30 cellular contexts compared by ENCODE assay signal in the genomic region with DNA sequence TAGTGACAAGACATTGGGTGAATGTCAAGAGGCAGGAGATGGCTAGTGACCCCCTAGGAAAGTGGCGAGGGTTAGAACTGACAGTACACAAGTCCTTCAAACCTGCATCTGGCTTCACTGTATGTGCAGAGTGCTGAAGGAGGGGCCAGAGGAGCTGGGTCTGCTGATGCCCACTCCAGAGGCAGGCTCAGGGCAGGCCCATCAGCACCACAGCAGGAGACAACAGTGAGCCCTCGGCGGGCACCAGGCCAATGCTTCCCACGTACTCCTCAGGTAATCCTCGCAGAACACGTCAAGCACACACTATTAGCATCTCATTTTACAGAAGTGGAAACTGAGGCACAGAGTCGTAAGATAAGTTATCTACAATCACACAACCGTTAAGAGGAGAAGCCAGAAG.
A peak's percentile ranks its signal among the peaks of the same experiment; 100 is the strongest.
DNase-seq lines count a peak whose midpoint lies in the region; ATAC-seq and TF ChIP-seq lines count a peak whose summit lies in the region.
"Had no signal": no experiment of that assay in that cellular context is flagged by ENCODE, and none has a peak within 500 bp of the region (broad histone marks: within the 10 kb centered on the region; RNA-seq: fewer than 3 reads in every experiment).

No MANE protein-coding gene starts in this region.

- WGBS in lung, 2 donors = 94 to 96% methylated on average over 8 of the region's 8 CpGs

- H3K4me3 Mint-ChIP-seq in activated CD8-positive, alpha-beta memory T cell treated with anti-CD3 and anti-CD28 coated beads, Interleukin-2, amount 10 ng/mL, durations not matched to agents 7 days and 5 days = no peak overlapping the region
- H3K4me3 Mint-ChIP-seq: activated naive CD8-positive, alpha-beta T cell treated with anti-CD3 and anti-CD28 coated beads, Interleukin-2, amount 10 ng/mL, durations not matched to agents 7 days and 5 days; activated T-cell treated with anti-CD3 and anti-CD28 coated beads, Interleukin-2, amount 50 U/mL, for 24 hours; stimulated activated memory B cell treated with anti-CD40 and anti-IgM and Interleukin-4, amounts not matched to agents 10 μg/mL and 1 μg/mL and 100 μg/mL, for 72 hours had no signal

- TF ChIP-seq POLR2A in vagina (IDR thresholded peaks at IDR 0.05) = no peak

- H3K27ac ChIP-seq in lung (ENCODE audit: low read depth in 1 of 2, low read length in 1 of 2) (no peak overlapping the region), vagina (no peak overlapping the region)
- H3K27ac ChIP-seq: ascending aorta, cardiac muscle cell, upper lobe of left lung had no signal

- H3K36me3 ChIP-seq in lung (ENCODE audit: control insufficient read depth in 2 of 2, insufficient read depth in 2 of 2, low read length in 2 of 2) (no peaks in the 10 kb centered on the region), vagina (no peaks in the 10 kb centered on the region)
- H3K36me3 ChIP-seq: ascending aorta, BE2C, cardiac muscle cell, upper lobe of left lung had no signal

- H3K27me3 ChIP-seq in lung (ENCODE audit: control insufficient read depth, insufficient read depth) (no peaks in the 10 kb centered on the region), vagina (no peaks in the 10 kb centered on the region)
- H3K27me3 ChIP-seq: ascending aorta, BE2C, cardiac muscle cell, upper lobe of left lung had no signal

- intact Hi-C loops in cardiac septum (cut with DNase I) = no loop called here
- intact Hi-C loops in Right ventricle myocardium superior (cut with DNase I) = no loop called here
- intact Hi-C loops in vagina (cut with DNase I) = no loop called here

- TF ChIP-seq CTCF in lung (IDR thresholded peaks at IDR 0.05; ENCODE audit: control extremely low read depth, extremely low read depth) (no peak), vagina (IDR thresholded peaks at IDR 0.05) (no peak)

- H3K9me3 Mint-ChIP-seq in activated CD8-positive, alpha-beta memory T cell treated with anti-CD3 and anti-CD28 coated beads, Interleukin-2, amount 10 ng/mL, durations not matched to agents 7 days and 5 days (ENCODE audit: low read depth) = peaks cover 2% of the 10 kb centered on the region
- H3K9me3 Mint-ChIP-seq: activated naive CD8-positive, alpha-beta T cell treated with anti-CD3 and anti-CD28 coated beads, Interleukin-2, amount 10 ng/mL, durations not matched to agents 7 days and 5 days had no signal

- H3K36me3 Mint-ChIP-seq in activated CD8-positive, alpha-beta memory T cell treated with anti-CD3 and anti-CD28 coated beads, Interleukin-2, amount 10 ng/mL, durations not matched to agents 7 days and 5 days = no peaks in the 10 kb centered on the region
- H3K36me3 Mint-ChIP-seq: activated naive CD8-positive, alpha-beta T cell treated with anti-CD3 and anti-CD28 coated beads, Interleukin-2, amount 10 ng/mL, durations not matched to agents 7 days and 5 days; naive thymus-derived CD4-positive, alpha-beta T cell; stimulated activated memory B cell treated with anti-CD40 and anti-IgM and Interleukin-4, amounts not matched to agents 10 μg/mL and 1 μg/mL and 100 μg/mL, for 72 hours had no signal

- peaks cover 6 to 10% of the 10 kb centered on the region in 2 donors for H3K4me1 ChIP-seq in lung (ENCODE audit: control insufficient read depth in 2 of 2, insufficient read depth in 2 of 2, low read length in 2 of 2)
- H3K4me1 ChIP-seq in vagina = peaks cover 22% of the 10 kb centered on the region
- H3K4me1 ChIP-seq: ascending aorta, BE2C had no signal

- H3K9me3 ChIP-seq in lung (ENCODE audit: control insufficient read depth in 2 of 2, insufficient read depth in 1 of 2, low read length in 1 of 2) (peaks cover 0 to 3% of the 10 kb centered on the region in 2 donors), vagina (no peaks in the 10 kb centered on the region)
- H3K9me3 ChIP-seq: ascending aorta, BE2C, upper lobe of left lung had no signal

- CTCF ChIA-PET in activated CD8-positive, alpha-beta memory T cell treated with anti-CD3 and anti-CD28 coated beads, Interleukin-2, amount 10 ng/mL, durations not matched to agents 7 days and 5 days (lab: Charles Lee) = no interaction called here

- peaks cover 7% of the 10 kb centered on the region for H3K4me1 Mint-ChIP-seq in activated CD8-positive, alpha-beta memory T cell treated with anti-CD3 and anti-CD28 coated beads, Interleukin-2, amount 10 ng/mL, durations not matched to agents 7 days and 5 days
- H3K4me1 Mint-ChIP-seq: activated naive CD8-positive, alpha-beta T cell treated with anti-CD3 and anti-CD28 coated beads, Interleukin-2, amount 10 ng/mL, durations not matched to agents 7 days and 5 days; naive thymus-derived CD4-positive, alpha-beta T cell had no signal

- ATAC-seq in Right ventricle myocardium superior (ENCODE audit: poor library complexity) (no peak), lung (ENCODE audit: insufficient read depth, low FRiP score) (no peak), HG03457 (IDR thresholded peaks at IDR 0.05; ENCODE audit: unreplicated experiment) (no peak)
- no peak for ATAC-seq in activated CD8-positive, alpha-beta memory T cell treated with anti-CD3 and anti-CD28 coated beads, Interleukin-2, amount 10 ng/mL, durations not matched to agents 7 days and 5 days
- ATAC-seq: HCT116; HepG2; left ventricle myocardium superior; naive thymus-derived CD4-positive, alpha-beta T cell; Panc1; stimulated activated memory B cell treated with anti-CD40 and anti-IgM and Interleukin-4, amounts not matched to agents 10 μg/mL and 1 μg/mL and 100 μg/mL, for 72 hours had no signal

- H3K27ac Mint-ChIP-seq in activated CD8-positive, alpha-beta memory T cell treated with anti-CD3 and anti-CD28 coated beads, Interleukin-2, amount 10 ng/mL, durations not matched to agents 7 days and 5 days = no peak overlapping the region
- H3K27ac Mint-ChIP-seq: activated naive CD8-positive, alpha-beta T cell treated with anti-CD3 and anti-CD28 coated beads, Interleukin-2, amount 10 ng/mL, durations not matched to agents 7 days and 5 days; activated T-cell treated with anti-CD3 and anti-CD28 coated beads, Interleukin-2, amount 50 U/mL, for 24 hours; naive thymus-derived CD4-positive, alpha-beta T cell; stimulated activated memory B cell treated with anti-CD40 and anti-IgM and Interleukin-4, amounts not matched to agents 10 μg/mL and 1 μg/mL and 100 μg/mL, for 72 hours had no signal

- H3K4me3 ChIP-seq in lung (no peak overlapping the region), vagina (no peak overlapping the region)
- H3K4me3 ChIP-seq: ascending aorta, cardiac muscle cell, upper lobe of left lung had no signal

- DNase-seq in cardiac septum (ENCODE audit: low spot score) (peak; percentile 63), Right ventricle myocardium superior (no peak), lung (ENCODE audit: low spot score) (peak; percentile 19), vagina (ENCODE audit: extremely low spot score in 2 of 2) (peak; percentile 43 to 69), DMS 273 (lab: John Stamatoyannopoulos, UW; ENCODE audit: unreplicated experiment) (no peak)
- DNase-seq in activated CD8-positive, alpha-beta memory T cell treated with anti-CD3 and anti-CD28 coated beads, Interleukin-2, amount 10 ng/mL, durations not matched to agents 7 days and 5 days = peak; percentile 9
- DNase-seq: activated gamma-delta T cell treated with Interleukin-2 at 50 U/mL for 16 hours; activated naive CD8-positive, alpha-beta T cell treated with anti-CD3 and anti-CD28 coated beads, Interleukin-2, amount 10 ng/mL, durations not matched to agents 7 days and 5 days; activated T-cell treated with anti-CD3 and anti-CD28 coated beads, Interleukin-2, amount 50 U/mL, for 24 hours; BE2C; glutamatergic neuron; islet precursor cell; left ventricle myocardium superior; naive thymus-derived CD4-positive, alpha-beta T cell; NCI-H1417; NCI-H2029 treated with DMSO at 0.1 percent for 48 hours; NCI-H226; NCI-H526 treated with DMSO at 0.1 percent for 48 hours; nucleus accumbens; SHP77 treated with DMSO at 0.1 percent for 48 hours; substantia nigra; T-helper 2 cell had no signal

- peaks cover 12% of the 10 kb centered on the region for H3K27me3 Mint-ChIP-seq in activated CD8-positive, alpha-beta memory T cell treated with anti-CD3 and anti-CD28 coated beads, Interleukin-2, amount 10 ng/mL, durations not matched to agents 7 days and 5 days

Comparison
In these comparisons a context has a peak if more than half of its experiments do, and no peak if none do; other contexts are left out.
1. DNase-seq: peak in cardiac septum (single experiment), activated CD8-positive, alpha-beta memory T cell treated with anti-CD3 and anti-CD28 coated beads, Interleukin-2, amount 10 ng/mL, durations not matched to agents 7 days and 5 days (single experiment), lung (single experiment) and vagina (2 of 2); none in Right ventricle myocardium superior (single experiment) and DMS 273 (single experiment).